8 cellular contexts compared by ENCODE assay signal in the genomic region with DNA sequence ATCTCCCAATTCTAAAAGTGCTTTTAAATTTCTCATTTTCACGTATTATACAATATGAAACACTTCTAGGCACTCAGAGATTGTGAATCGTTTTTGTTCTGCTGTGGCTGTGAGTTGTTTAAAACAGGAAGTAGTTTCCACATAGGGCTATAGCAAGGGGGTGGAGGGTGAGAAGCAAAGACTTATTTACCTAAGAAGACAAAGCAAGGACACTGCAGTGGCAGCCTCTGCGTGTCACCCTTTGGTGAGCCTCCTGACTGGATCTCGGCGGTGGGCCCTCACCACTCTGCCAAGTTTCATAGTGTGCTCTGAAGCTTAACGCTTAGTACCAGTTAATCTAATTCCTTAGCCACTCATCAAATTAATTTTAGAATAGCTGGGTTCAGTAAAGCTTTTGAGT. TPM values are rescaled to one million over a fixed set of nuclear protein-coding genes. Genes with fewer than 3 reads are reported as not detected.
DNase-seq lines count a peak whose midpoint lies in the region; ATAC-seq, FAIRE-seq and TF ChIP-seq lines count a peak whose summit lies in the region.
"Had no signal": no experiment of that assay in that cellular context is flagged by ENCODE, and none has a peak within 500 bp of the region (broad histone marks: within the 10 kb centered on the region; RNA-seq: fewer than 3 reads in every experiment).

No MANE protein-coding gene starts in this region.

- TF ChIP-seq CTCF in lower lobe of right lung (IDR thresholded peaks at IDR 0.05) = no peak
- no peak for TF ChIP-seq CTCF in D721Med (IDR thresholded peaks at IDR 0.05; ENCODE audit: insufficient read depth, missing control alignments)

- no peaks in the 10 kb centered on the region for H3K4me1 ChIP-seq in lower lobe of right lung
- H3K4me1 ChIP-seq: upper lobe of left lung had no signal

- no peak overlapping the region for H3K4me3 ChIP-seq in lower lobe of right lung
- H3K4me3 ChIP-seq: upper lobe of left lung had no signal

- peaks cover 4% of the 10 kb centered on the region for H3K27me3 ChIP-seq in lower lobe of right lung (ENCODE audit: low read depth)
- H3K27me3 ChIP-seq: upper lobe of left lung had no signal

- ATAC-seq in GM18907 (IDR thresholded peaks at IDR 0.05; ENCODE audit: unreplicated experiment) = peak; percentile 90
- peak; percentile 87 for ATAC-seq in HG02623 (IDR thresholded peaks at IDR 0.05; ENCODE audit: unreplicated experiment)
- ATAC-seq in lower lobe of right lung = peak; percentile 21 to 73

- DNase-seq in NCI-H2029 (lab: John Stamatoyannopoulos, UW) (peak; percentile 56), lower lobe of right lung (peak; percentile 54), ureter (ENCODE audit: low spot score) (no peak), D721Med (ENCODE audit: insufficient read length, low spot score) (no peak), pons (ENCODE audit: low spot score) (no peak)

- H3K9me3 ChIP-seq in lower lobe of right lung = no peaks in the 10 kb centered on the region
- H3K9me3 ChIP-seq: upper lobe of left lung had no signal

- intact Hi-C loops in lower lobe of right lung (cut with DNase I) = loop anchor here (10.0 kb wide), 1 partner anchor 568 kb away; no protein-coding TSS in a partner anchor

- FAIRE-seq in D721Med (lab: Jason Lieb, UNC) = no peak

- H3K36me3 ChIP-seq in lower lobe of right lung = no peaks in the 10 kb centered on the region
- H3K36me3 ChIP-seq: upper lobe of left lung had no signal

- no peak overlapping the region for H3K27ac ChIP-seq in lower lobe of right lung

RNA-seq across cellular contexts. Expression of gene TNFSF13B, which starts 56.8 kb away (rescaled TPM):
- total RNA-seq in lower lobe of right lung (26.6 TPM), ureter (3.7 TPM)

Comparison
In these comparisons a context has a peak if more than half of its experiments do, and no peak if none do; other contexts are left out.
1. DNase-seq: peak in NCI-H2029 (single experiment) and lower lobe of right lung (single experiment); none in ureter (single experiment), D721Med (single experiment) and pons (single experiment).
2. Peak in every context shown above with its lines, with median percentiles within 50 percentile points of each other: ATAC-seq.